Comparison of ENCODE assay signal across 1 cellular context in the genomic region with DNA sequence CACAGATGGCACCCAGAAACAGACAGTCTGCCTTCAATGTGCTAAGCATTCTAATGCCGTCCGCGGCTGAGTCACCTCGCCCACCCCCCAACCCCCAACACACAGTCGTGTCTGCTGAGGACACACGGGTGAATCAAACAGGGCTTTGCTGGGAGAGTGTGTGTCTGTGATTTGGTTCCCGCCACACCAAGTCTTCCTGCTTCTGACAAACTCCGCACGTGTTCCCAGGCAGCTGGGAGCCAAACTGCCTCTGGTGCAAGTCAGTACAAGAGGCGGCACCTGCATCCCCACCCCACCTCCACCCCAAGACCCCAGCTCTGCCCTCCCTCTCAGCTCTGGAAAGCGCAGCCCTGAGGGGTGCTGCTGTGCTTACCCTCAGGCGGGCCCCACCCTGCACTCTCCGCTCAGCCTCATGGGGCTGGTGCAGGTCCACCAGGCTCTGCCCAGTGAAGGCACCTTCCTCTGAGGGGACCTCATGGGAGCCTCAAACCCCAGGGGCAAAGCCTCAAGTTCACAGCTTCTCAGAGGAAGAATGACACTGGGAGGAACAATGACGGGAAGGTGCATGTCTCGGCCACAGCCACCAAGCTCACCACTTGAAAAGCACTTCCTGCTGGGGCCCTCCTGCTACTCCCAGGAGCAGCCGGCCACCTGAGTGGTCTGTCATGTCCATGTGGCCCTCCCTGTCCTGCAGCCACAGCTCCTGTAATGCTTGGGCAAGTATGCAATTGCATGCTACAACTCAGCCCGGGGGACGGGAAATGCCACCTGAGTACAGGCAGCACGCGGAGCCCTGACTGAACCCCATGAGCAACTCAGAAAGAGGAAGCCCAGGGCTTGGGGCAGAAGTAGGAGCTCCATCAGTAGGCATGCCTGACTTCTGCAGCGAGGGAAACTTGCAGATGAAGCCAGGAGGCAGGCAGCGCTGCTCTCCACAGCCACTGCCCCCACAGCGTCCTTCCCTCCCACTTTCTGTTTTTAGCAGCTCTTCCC.
TF ChIP-seq lines count a peak whose summit lies in the region.

No MANE protein-coding gene starts in this region.

TF ChIP-seq in HEK293, 187 proteins besides CTCF, POLR2A, EP300 and RAD21 (continued from another document):
- TF ChIP-seq, protein P1, sequence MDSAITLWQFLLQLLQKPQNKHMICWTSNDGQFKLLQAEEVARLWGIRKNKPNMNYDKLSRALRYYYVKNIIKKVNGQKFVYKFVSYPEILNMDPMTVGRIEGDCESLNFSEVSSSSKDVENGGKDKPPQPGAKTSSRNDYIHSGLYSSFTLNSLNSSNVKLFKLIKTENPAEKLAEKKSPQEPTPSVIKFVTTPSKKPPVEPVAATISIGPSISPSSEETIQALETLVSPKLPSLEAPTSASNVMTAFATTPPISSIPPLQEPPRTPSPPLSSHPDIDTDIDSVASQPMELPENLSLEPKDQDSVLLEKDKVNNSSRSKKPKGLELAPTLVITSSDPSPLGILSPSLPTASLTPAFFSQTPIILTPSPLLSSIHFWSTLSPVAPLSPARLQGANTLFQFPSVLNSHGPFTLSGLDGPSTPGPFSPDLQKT (IDR thresholded peaks at IDR 0.05; ENCODE audit: borderline replicate concordance, low read depth, low read length): no peak
- TF ChIP-seq ZNF391 (tag by site-specific recombination; IDR thresholded peaks at IDR 0.05; ENCODE audit: borderline replicate concordance, low read depth) (no peak), ZNF335 (tag by site-specific recombination; conservative IDR thresholded peaks at IDR 0.05) (no peak), REPIN1 (tag by site-specific recombination; IDR thresholded peaks at IDR 0.05; ENCODE audit: low read depth) (no peak), GLI2 (tag by site-specific recombination; IDR thresholded peaks at IDR 0.05; ENCODE audit: borderline replicate concordance, low read depth) (no peak), ZFP69B (tag by site-specific recombination; IDR thresholded peaks at IDR 0.05) (peak; percentile 64), ZNF341 (tag by site-specific recombination; IDR thresholded peaks at IDR 0.05; ENCODE audit: low read depth) (no peak), ZNF114 (tag by site-specific recombination; IDR thresholded peaks at IDR 0.05) (no peak), ZNF654 (tag by site-specific recombination; IDR thresholded peaks at IDR 0.05; ENCODE audit: low read depth) (no peak), ZNF248 (tag by site-specific recombination; IDR thresholded peaks at IDR 0.05) (no peak), ZNF112 (tag by site-specific recombination; IDR thresholded peaks at IDR 0.05) (no peak), ZIC2 (tag by site-specific recombination; IDR thresholded peaks at IDR 0.05) (peak; percentile 78), ZNF24 (tag by site-specific recombination; IDR thresholded peaks at IDR 0.05) (no peak), GFI1B (tag by site-specific recombination; IDR thresholded peaks at IDR 0.05) (0 out of 2 replicates have a peak, but pooled peaks have one; percentile 25), ZBTB20 (tag by site-specific recombination; IDR thresholded peaks at IDR 0.05) (no peak), ZNF426 (tag by site-specific recombination; IDR thresholded peaks at IDR 0.05) (no peak), ZNF394 (tag by site-specific recombination; IDR thresholded peaks at IDR 0.05; ENCODE audit: borderline replicate concordance) (peak; percentile 36; the same call in 1 of the 2 replicates), OSR2 (tag by site-specific recombination; IDR thresholded peaks at IDR 0.05) (peak; percentile 49), ZNF133 (tag by site-specific recombination; IDR thresholded peaks at IDR 0.05) (no peak), HOXA7 (CRISPR knock-in tag; IDR thresholded peaks at IDR 0.05; ENCODE audit: borderline replicate concordance) (no peak), ZFP3 (tag by site-specific recombination; IDR thresholded peaks at IDR 0.05; ENCODE audit: low read depth) (no peak), ZNF138 (tag by site-specific recombination; IDR thresholded peaks at IDR 0.05; ENCODE audit: borderline replicate concordance) (no peak), ZNF292 (tag by site-specific recombination; IDR thresholded peaks at IDR 0.05; ENCODE audit: borderline replicate concordance, low read depth) (no peak), ZNF571 (tag by site-specific recombination; IDR thresholded peaks at IDR 0.05) (no peak), ZNF707 (tag by site-specific recombination; IDR thresholded peaks at IDR 0.05) (no peak)
- TF ChIP-seq, protein P2, sequence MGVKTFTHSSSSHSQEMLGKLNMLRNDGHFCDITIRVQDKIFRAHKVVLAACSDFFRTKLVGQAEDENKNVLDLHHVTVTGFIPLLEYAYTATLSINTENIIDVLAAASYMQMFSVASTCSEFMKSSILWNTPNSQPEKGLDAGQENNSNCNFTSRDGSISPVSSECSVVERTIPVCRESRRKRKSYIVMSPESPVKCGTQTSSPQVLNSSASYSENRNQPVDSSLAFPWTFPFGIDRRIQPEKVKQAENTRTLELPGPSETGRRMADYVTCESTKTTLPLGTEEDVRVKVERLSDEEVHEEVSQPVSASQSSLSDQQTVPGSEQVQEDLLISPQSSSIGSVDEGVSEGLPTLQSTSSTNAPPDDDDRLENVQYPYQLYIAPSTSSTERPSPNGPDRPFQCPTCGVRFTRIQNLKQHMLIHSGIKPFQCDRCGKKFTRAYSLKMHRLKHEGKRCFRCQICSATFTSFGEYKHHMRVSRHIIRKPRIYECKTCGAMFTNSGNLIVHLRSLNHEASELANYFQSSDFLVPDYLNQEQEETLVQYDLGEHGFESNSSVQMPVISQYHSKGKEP (tag by site-specific recombination; IDR thresholded peaks at IDR 0.05): no peak
- TF ChIP-seq, protein P3, sequence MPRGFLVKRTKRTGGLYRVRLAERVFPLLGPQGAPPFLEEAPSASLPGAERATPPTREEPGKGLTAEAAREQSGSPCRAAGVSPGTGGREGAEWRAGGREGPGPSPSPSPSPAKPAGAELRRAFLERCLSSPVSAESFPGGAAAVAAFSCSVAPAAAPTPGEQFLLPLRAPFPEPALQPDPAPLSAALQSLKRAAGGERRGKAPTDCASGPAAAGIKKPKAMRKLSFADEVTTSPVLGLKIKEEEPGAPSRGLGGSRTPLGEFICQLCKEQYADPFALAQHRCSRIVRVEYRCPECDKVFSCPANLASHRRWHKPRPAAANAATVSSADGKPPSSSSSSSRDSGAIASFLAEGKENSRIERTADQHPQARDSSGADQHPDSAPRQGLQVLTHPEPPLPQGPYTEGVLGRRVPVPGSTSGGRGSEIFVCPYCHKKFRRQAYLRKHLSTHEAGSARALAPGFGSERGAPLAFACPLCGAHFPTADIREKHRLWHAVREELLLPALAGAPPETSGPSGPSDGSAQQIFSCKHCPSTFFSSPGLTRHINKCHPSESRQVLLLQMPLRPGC (tag by site-specific recombination; IDR thresholded peaks at IDR 0.05): no peak
- TF ChIP-seq, protein P4, sequence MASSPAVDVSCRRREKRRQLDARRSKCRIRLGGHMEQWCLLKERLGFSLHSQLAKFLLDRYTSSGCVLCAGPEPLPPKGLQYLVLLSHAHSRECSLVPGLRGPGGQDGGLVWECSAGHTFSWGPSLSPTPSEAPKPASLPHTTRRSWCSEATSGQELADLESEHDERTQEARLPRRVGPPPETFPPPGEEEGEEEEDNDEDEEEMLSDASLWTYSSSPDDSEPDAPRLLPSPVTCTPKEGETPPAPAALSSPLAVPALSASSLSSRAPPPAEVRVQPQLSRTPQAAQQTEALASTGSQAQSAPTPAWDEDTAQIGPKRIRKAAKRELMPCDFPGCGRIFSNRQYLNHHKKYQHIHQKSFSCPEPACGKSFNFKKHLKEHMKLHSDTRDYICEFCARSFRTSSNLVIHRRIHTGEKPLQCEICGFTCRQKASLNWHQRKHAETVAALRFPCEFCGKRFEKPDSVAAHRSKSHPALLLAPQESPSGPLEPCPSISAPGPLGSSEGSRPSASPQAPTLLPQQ (tag by site-specific recombination; IDR thresholded peaks at IDR 0.05): peak; percentile 79
